Comparison of ENCODE assay signal across 8 cellular contexts in the genomic region with DNA sequence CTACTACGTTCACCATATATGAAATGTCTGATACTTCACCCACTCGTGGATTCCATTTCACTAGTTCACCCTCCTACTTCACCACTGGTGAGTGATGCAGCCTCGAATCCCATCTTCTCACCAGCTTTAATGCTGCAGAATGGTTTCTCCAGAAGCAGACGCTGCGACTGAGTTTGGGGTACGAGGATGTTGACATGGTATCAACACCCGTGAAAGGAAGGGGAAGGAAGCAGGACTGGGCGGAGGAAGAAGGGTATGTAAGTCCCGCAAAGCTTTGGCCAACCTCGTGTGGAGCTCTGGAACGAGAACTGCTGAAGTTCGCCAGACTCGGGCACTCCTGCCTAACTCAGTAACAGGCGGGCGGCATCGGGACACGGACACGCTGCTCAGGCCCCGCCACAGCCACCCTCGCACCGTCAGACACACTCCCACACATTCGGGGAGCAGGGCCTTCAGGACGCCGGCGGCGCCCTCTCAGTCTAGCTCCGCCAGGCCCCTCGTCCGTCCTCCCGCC. TPM values are rescaled to one million over a fixed set of nuclear protein-coding genes. Genes with fewer than 3 reads are reported as not detected.
A peak's percentile ranks its signal among the peaks of the same experiment; 100 is the strongest.
DNase-seq lines count a peak whose midpoint lies in the region; ATAC-seq and TF ChIP-seq lines count a peak whose summit lies in the region.

No MANE protein-coding gene starts in this region.

- H3K36me3 Mint-ChIP-seq in activated T-cell treated with anti-CD3 and anti-CD28 coated beads, Interleukin-2, amount 50 U/mL, for 4 hours (ENCODE audit: insufficient read depth), result peaks cover 4% of the 10 kb centered on the region

- no peaks in the 10 kb centered on the region for H3K9me3 ChIP-seq in HEK293 (ENCODE audit: control insufficient read depth, insufficient read depth, low read depth, low read length)
- no peaks in the 10 kb centered on the region for H3K9me3 ChIP-seq in MM.1S (replicated peaks; ENCODE audit: insufficient read depth, low read length)
- H3K9me3 ChIP-seq in neuron (ENCODE audit: low read length), result no peaks in the 10 kb centered on the region

- H3K27me3 ChIP-seq in MM.1S (replicated peaks; ENCODE audit: insufficient read depth, low read length) (no peaks in the 10 kb centered on the region), neuron (ENCODE audit: insufficient read depth, low read length) (no peaks in the 10 kb centered on the region)

- H3K4me1 Mint-ChIP-seq in activated T-cell treated with anti-CD3 and anti-CD28 coated beads, Interleukin-2, amount 50 U/mL, for 4 hours (ENCODE audit: low read depth), result peaks cover 43% of the 10 kb centered on the region

- CTCF ChIA-PET in HEK293 (lab: Yijun Ruan, JAX), result interaction anchor here (0.6 to 0.8 kb wide), 3 partner anchors 12 to 382 kb away, joined by 3 to 6 read pairs (median 3); no protein-coding TSS in a partner anchor

- no peaks in the 10 kb centered on the region for H3K9me3 Mint-ChIP-seq in activated T-cell treated with anti-CD3 and anti-CD28 coated beads, Interleukin-2, amount 50 U/mL, for 4 hours

- H3K36me3 ChIP-seq in HEK293 (ENCODE audit: control insufficient read depth in 2 of 2, insufficient read depth in 1 of 2, low read length in 2 of 2) (peaks cover 10 to 34% of the 10 kb centered on the region in 2 experiments; a peak in 2 of 3 replicates), MM.1S (replicated peaks; ENCODE audit: insufficient read depth, low read length) (no peaks in the 10 kb centered on the region), neuron (ENCODE audit: insufficient read depth, low read length) (peaks cover 8% of the 10 kb centered on the region)

- peak overlapping the region; percentile 60 for H3K4me3 ChIP-seq in HEK293 (ENCODE audit: low read depth, low read length)
- H3K4me3 ChIP-seq in MM.1S (ENCODE audit: low read length), result peak overlapping the region; percentile 96
- peak overlapping the region; percentile 71 to 77 for H3K4me3 ChIP-seq in foreskin fibroblast (ENCODE audit: low read depth in 1 of 2, low read length in 2 of 2)
- H3K4me3 ChIP-seq in neuron (ENCODE audit: low read length), result peak overlapping the region; percentile 94

- no peaks in the 10 kb centered on the region for H3K9me2 ChIP-seq in MM.1S (replicated peaks; ENCODE audit: insufficient read depth, low read length)

- H2AFZ ChIP-seq in MM.1S (ENCODE audit: low read length) (peak overlapping the region; percentile 97), neuron (ENCODE audit: low read depth, low read length) (peak overlapping the region; percentile 89)

- ATAC-seq in activated CD4-positive, CD25-positive, alpha-beta regulatory T cell treated with anti-CD3 and anti-CD28 coated beads, Interleukin-2, amount 50 U/mL, for 24 hours, result peak; percentile 2 to 10
- ATAC-seq in activated T-cell treated with anti-CD3 and anti-CD28 coated beads, Interleukin-2, amount 50 U/mL, for 4 hours, result peak; percentile 14 to 28

- peak overlapping the region; percentile 97 for H3K9ac ChIP-seq in MM.1S (ENCODE audit: low read length)

- H3K27me3 Mint-ChIP-seq in activated T-cell treated with anti-CD3 and anti-CD28 coated beads, Interleukin-2, amount 50 U/mL, for 4 hours (ENCODE audit: low read depth), result no peaks in the 10 kb centered on the region

- H3K27ac ChIP-seq in HEK293 (ENCODE audit: extremely low read depth, low read depth, low read length), result peak overlapping the region; percentile 92
- peak overlapping the region; percentile 87 for H3K27ac ChIP-seq in MM.1S (ENCODE audit: low read length)

- peak overlapping the region; percentile 81 for H3K4me2 ChIP-seq in MM.1S (ENCODE audit: low read depth, low read length)

- H3F3A ChIP-seq in MM.1S (ENCODE audit: insufficient read depth, low read length), result peaks cover 4% of the 10 kb centered on the region; the same call in 1 of the 2 replicates

- POLR2A ChIA-PET in HEK293 (lab: Yijun Ruan, JAX), result interaction anchor here (1.0 to 2.5 kb wide), 4 partner anchors 10 to 178 kb away, joined by 3 to 11 read pairs (median 6); a partner anchor contains a TSS

- H3K4me1 ChIP-seq in HEK293 (ENCODE audit: control insufficient read depth, insufficient read depth, low read length), result 0 out of 2 replicates have a peak, but pooled peaks cover 3% of the 10 kb centered on the region
- peaks cover 13% of the 10 kb centered on the region; the same call in 1 of the 2 replicates for H3K4me1 ChIP-seq in MM.1S (ENCODE audit: low read length)
- H3K4me1 ChIP-seq in neuron (ENCODE audit: insufficient read depth, low read length), result peaks cover 29% of the 10 kb centered on the region

- peaks cover 81% of the 10 kb centered on the region for H3K79me2 ChIP-seq in MM.1S (ENCODE audit: low read length)

- H3K4me3 Mint-ChIP-seq in activated T-cell treated with anti-CD3 and anti-CD28 coated beads, Interleukin-2, amount 50 U/mL, for 4 hours, result peak overlapping the region; percentile 88

- DNase-seq in activated CD4-positive, CD25-positive, alpha-beta regulatory T cell (lab: John Stamatoyannopoulos, UW), result no peak
- peak; percentile 59 for DNase-seq in MM.1S
- DNase-seq in activated T-cell treated with anti-CD3 and anti-CD28 coated beads, Interleukin-2, amount 50 U/mL, for 4 hours, result peak; percentile 10
- DNase-seq in foreskin fibroblast, result peak; percentile 42 to 69
- DNase-seq in COR-L47 (lab: John Stamatoyannopoulos, UW), result no peak

- no peaks in the 10 kb centered on the region for H4K20me1 ChIP-seq in MM.1S (ENCODE audit: insufficient read depth, low read length)

- no peak for TF ChIP-seq CTCF in HEK293 (tag by site-specific recombination; IDR thresholded peaks at IDR 0.05)
- no peak for TF ChIP-seq CTCF in MM.1S (IDR thresholded peaks at IDR 0.05; ENCODE audit: low read length)
- no peak for TF ChIP-seq CTCF in foreskin fibroblast (IDR thresholded peaks at IDR 0.05; ENCODE audit: low read depth, low read length)

TF ChIP-seq in HEK293, 187 proteins besides CTCF, POLR2A, EP300 and RAD21 (continues in another document):
- peak; percentile 80; the same call in 1 of the 2 replicates for TF ChIP-seq ZNF600 (tag by site-specific recombination; IDR thresholded peaks at IDR 0.05)
- no peak for TF ChIP-seq ZNF677 (tag by site-specific recombination; IDR thresholded peaks at IDR 0.05)
- TF ChIP-seq ZBTB20 (tag by site-specific recombination; IDR thresholded peaks at IDR 0.05), result peak; percentile 35; the same call in 1 of the 2 replicates
- no peak for TF ChIP-seq ZNF292 (tag by site-specific recombination; IDR thresholded peaks at IDR 0.05; ENCODE audit: borderline replicate concordance, low read depth)
- TF ChIP-seq ZNF626 (tag by site-specific recombination; IDR thresholded peaks at IDR 0.05), result no peak
- TF ChIP-seq, protein P1, sequence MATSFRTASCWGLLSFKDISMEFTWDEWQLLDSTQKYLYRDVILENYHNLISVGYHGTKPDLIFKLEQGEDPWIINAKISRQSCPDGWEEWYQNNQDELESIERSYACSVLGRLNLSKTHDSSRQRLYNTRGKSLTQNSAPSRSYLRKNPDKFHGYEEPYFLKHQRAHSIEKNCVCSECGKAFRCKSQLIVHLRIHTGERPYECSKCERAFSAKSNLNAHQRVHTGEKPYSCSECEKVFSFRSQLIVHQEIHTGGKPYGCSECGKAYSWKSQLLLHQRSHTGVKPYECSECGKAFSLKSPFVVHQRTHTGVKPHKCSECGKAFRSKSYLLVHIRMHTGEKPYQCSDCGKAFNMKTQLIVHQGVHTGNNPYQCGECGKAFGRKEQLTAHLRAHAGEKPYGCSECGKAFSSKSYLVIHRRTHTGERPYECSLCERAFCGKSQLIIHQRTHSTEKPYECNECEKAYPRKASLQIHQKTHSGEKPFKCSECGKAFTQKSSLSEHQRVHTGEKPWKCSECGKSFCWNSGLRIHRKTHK (tag by site-specific recombination; IDR thresholded peaks at IDR 0.05), result no peak
- no peak for TF ChIP-seq SCRT2 (tag by site-specific recombination; IDR thresholded peaks at IDR 0.05)
- TF ChIP-seq ZNF664 (tag by site-specific recombination; IDR thresholded peaks at IDR 0.05), result no peak
- TF ChIP-seq, protein P2, sequence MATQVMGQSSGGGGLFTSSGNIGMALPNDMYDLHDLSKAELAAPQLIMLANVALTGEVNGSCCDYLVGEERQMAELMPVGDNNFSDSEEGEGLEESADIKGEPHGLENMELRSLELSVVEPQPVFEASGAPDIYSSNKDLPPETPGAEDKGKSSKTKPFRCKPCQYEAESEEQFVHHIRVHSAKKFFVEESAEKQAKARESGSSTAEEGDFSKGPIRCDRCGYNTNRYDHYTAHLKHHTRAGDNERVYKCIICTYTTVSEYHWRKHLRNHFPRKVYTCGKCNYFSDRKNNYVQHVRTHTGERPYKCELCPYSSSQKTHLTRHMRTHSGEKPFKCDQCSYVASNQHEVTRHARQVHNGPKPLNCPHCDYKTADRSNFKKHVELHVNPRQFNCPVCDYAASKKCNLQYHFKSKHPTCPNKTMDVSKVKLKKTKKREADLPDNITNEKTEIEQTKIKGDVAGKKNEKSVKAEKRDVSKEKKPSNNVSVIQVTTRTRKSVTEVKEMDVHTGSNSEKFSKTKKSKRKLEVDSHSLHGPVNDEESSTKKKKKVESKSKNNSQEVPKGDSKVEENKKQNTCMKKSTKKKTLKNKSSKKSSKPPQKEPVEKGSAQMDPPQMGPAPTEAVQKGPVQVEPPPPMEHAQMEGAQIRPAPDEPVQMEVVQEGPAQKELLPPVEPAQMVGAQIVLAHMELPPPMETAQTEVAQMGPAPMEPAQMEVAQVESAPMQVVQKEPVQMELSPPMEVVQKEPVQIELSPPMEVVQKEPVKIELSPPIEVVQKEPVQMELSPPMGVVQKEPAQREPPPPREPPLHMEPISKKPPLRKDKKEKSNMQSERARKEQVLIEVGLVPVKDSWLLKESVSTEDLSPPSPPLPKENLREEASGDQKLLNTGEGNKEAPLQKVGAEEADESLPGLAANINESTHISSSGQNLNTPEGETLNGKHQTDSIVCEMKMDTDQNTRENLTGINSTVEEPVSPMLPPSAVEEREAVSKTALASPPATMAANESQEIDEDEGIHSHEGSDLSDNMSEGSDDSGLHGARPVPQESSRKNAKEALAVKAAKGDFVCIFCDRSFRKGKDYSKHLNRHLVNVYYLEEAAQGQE (tag by site-specific recombination; IDR thresholded peaks at IDR 0.05), result no peak
- no peak for TF ChIP-seq GLIS2 (tag by site-specific recombination; IDR thresholded peaks at IDR 0.05)
- peak; percentile 91 for TF ChIP-seq ZFHX2 (tag by site-specific recombination; conservative IDR thresholded peaks at IDR 0.05)
- TF ChIP-seq ZNF341 (tag by site-specific recombination; IDR thresholded peaks at IDR 0.05; ENCODE audit: low read depth), result 0 out of 2 replicates have a peak, but pooled peaks have one; percentile 7

RNA-seq across cellular contexts. Expression of a gene that starts 0.8 kb away (rescaled TPM):
- total RNA-seq in activated T-cell treated with anti-CD3 and anti-CD28 coated beads, Interleukin-2, amount 50 U/mL, for 4 hours, result 10 to 100 TPM; 17.8 to 19.5 (median 18.9) TPM

Comparison
In these comparisons a context has a peak if more than half of its experiments do, and no peak if none do; other contexts are left out.
1. DNase-seq: peak in MM.1S (single experiment), activated T-cell treated with anti-CD3 and anti-CD28 coated beads, Interleukin-2, amount 50 U/mL, for 4 hours (single experiment) and foreskin fibroblast (2 of 2); none in activated CD4-positive, CD25-positive, alpha-beta regulatory T cell (0 of 4) and COR-L47 (single experiment).
2. Peak in every context shown above with its lines, with median percentiles within 50 percentile points of each other: H3K4me3 ChIP-seq.